Comparison of ENCODE assay signal across 16 cellular contexts in genomic region chr22:40051322-40051721, GRCh38. TPM values are rescaled to one million over a fixed set of nuclear protein-coding genes. Genes with fewer than 3 reads are reported as not detected.
A peak's percentile ranks its signal among the peaks of the same experiment; 100 is the strongest.
DNase-seq lines count a peak whose midpoint lies in the region; ATAC-seq and TF ChIP-seq lines count a peak whose summit lies in the region.
"Had no signal": no experiment of that assay in that cellular context is flagged by ENCODE, and none has a peak within 500 bp of the region (broad histone marks: within the 10 kb centered on the region; RNA-seq: fewer than 3 reads in every experiment).

No MANE protein-coding gene starts in this region.

- no peak for ATAC-seq in HG03045 (IDR thresholded peaks at IDR 0.05; ENCODE audit: unreplicated experiment)
- ATAC-seq: Right ventricle myocardium inferior had no signal

- H3K27ac ChIP-seq in caudate nucleus (ENCODE audit: low read depth, low read length), result no peak overlapping the region
- H3K27ac ChIP-seq: sigmoid colon had no signal

- peak overlapping the region; percentile 5 for H3K4me3 Mint-ChIP-seq in T-helper 1 cell treated with Interleukin-12 subunit alpha and Interleukin-12 subunit beta and Interleukin-4 antibody, amounts not matched to agents 30 μg/mL and 1 μg/mL, for 36 hours
- H3K4me3 Mint-ChIP-seq in activated T-helper 2 cell treated with anti-CD3 and anti-CD28 coated beads, Interferon-gamma antibody, Interleukin-2, Interleukin-4, amounts not matched to agents 10 μg/mL and 5 μg/mL and 100 μg/mL, durations not matched to agents 14 hours and 24 hours and 36 hours (ENCODE audit: low read depth), result peak overlapping the region; percentile 10
- no peak overlapping the region for H3K4me3 Mint-ChIP-seq in osteocyte (ENCODE audit: unreplicated experiment)
- H3K4me3 Mint-ChIP-seq: dendritic cell treated with granulocyte-macrophage colony-stimulating factor and Interleukin-4, amounts not matched to agents 40 ng/mL and 50 ng/mL, for 4 days had no signal

- DNase-seq in T-helper 1 cell (no peak), KBM-7 (peak; percentile 62), osteocyte (ENCODE audit: extremely low spot score, unreplicated experiment) (no peak), caudate nucleus (lab: John Stamatoyannopoulos, UW) (no peak), posterior cingulate gyrus (no peak)
- DNase-seq in activated T-helper 2 cell treated with anti-CD3 and anti-CD28 coated beads, Interferon-gamma antibody, Interleukin-2, Interleukin-4, amounts not matched to agents 10 μg/mL and 5 μg/mL and 100 μg/mL, durations not matched to agents 14 hours and 24 hours and 36 hours (ENCODE audit: low spot score), result no peak
- DNase-seq: activated gamma-delta T cell, NCI-H446, sigmoid colon, transverse colon had no signal

- no peaks in the 10 kb centered on the region for H3K27me3 Mint-ChIP-seq in T-helper 1 cell treated with Interleukin-12 subunit alpha and Interleukin-12 subunit beta and Interleukin-4 antibody, amounts not matched to agents 30 μg/mL and 1 μg/mL, for 36 hours (ENCODE audit: low read depth)
- H3K27me3 Mint-ChIP-seq in activated T-helper 2 cell treated with anti-CD3 and anti-CD28 coated beads, Interferon-gamma antibody, Interleukin-2, Interleukin-4, amounts not matched to agents 10 μg/mL and 5 μg/mL and 100 μg/mL, durations not matched to agents 14 hours and 24 hours and 36 hours (ENCODE audit: low read depth), result no peaks in the 10 kb centered on the region
- peaks cover 3% of the 10 kb centered on the region for H3K27me3 Mint-ChIP-seq in osteocyte (ENCODE audit: unreplicated experiment)
- H3K27me3 Mint-ChIP-seq: dendritic cell treated with granulocyte-macrophage colony-stimulating factor and Interleukin-4, amounts not matched to agents 40 ng/mL and 50 ng/mL, for 4 days had no signal

- no peak for TF ChIP-seq CTCF in osteocyte (IDR thresholded peaks at IDR 0.05)

- H3K27ac Mint-ChIP-seq in T-helper 1 cell treated with Interleukin-12 subunit alpha and Interleukin-12 subunit beta and Interleukin-4 antibody, amounts not matched to agents 30 μg/mL and 1 μg/mL, for 36 hours, result peak overlapping the region; percentile 1
- peak overlapping the region; percentile 30 for H3K27ac Mint-ChIP-seq in activated T-helper 2 cell treated with anti-CD3 and anti-CD28 coated beads, Interferon-gamma antibody, Interleukin-2, Interleukin-4, amounts not matched to agents 10 μg/mL and 5 μg/mL and 100 μg/mL, durations not matched to agents 14 hours and 24 hours and 36 hours
- H3K27ac Mint-ChIP-seq in osteocyte (ENCODE audit: unreplicated experiment), result peak overlapping the region; percentile 32
- H3K27ac Mint-ChIP-seq: dendritic cell treated with granulocyte-macrophage colony-stimulating factor and Interleukin-4, amounts not matched to agents 40 ng/mL and 50 ng/mL, for 4 days had no signal

- H3K4me1 Mint-ChIP-seq in T-helper 1 cell treated with Interleukin-12 subunit alpha and Interleukin-12 subunit beta and Interleukin-4 antibody, amounts not matched to agents 30 μg/mL and 1 μg/mL, for 36 hours (ENCODE audit: low read depth), result peaks cover 37% of the 10 kb centered on the region
- peaks cover 51% of the 10 kb centered on the region for H3K4me1 Mint-ChIP-seq in activated T-helper 2 cell treated with anti-CD3 and anti-CD28 coated beads, Interferon-gamma antibody, Interleukin-2, Interleukin-4, amounts not matched to agents 10 μg/mL and 5 μg/mL and 100 μg/mL, durations not matched to agents 14 hours and 24 hours and 36 hours (ENCODE audit: low read depth)
- H3K4me1 Mint-ChIP-seq in osteocyte (ENCODE audit: unreplicated experiment), result peaks cover 28% of the 10 kb centered on the region

- in situ Hi-C loops in KBM-7 (cut with MboI; ENCODE audit: low pct_unique_long_range_greater_than_20kb, low sequenced_read_pairs), result no loop called here

- intact Hi-C loops in activated T-helper 2 cell treated with anti-CD3 and anti-CD28 coated beads, Interferon-gamma antibody, Interleukin-2, Interleukin-4, amounts not matched to agents 10 μg/mL and 5 μg/mL and 100 μg/mL, durations not matched to agents 14 hours and 24 hours and 36 hours (cut with micrococcal nuclease), result no loop called here
- intact Hi-C loops in posterior cingulate gyrus (cut with DNase I), result no loop called here

- H3K36me3 Mint-ChIP-seq in T-helper 1 cell treated with Interleukin-12 subunit alpha and Interleukin-12 subunit beta and Interleukin-4 antibody, amounts not matched to agents 30 μg/mL and 1 μg/mL, for 36 hours (ENCODE audit: low read depth), result peaks cover 1% of the 10 kb centered on the region
- no peaks in the 10 kb centered on the region for H3K36me3 Mint-ChIP-seq in activated T-helper 2 cell treated with anti-CD3 and anti-CD28 coated beads, Interferon-gamma antibody, Interleukin-2, Interleukin-4, amounts not matched to agents 10 μg/mL and 5 μg/mL and 100 μg/mL, durations not matched to agents 14 hours and 24 hours and 36 hours (ENCODE audit: low read depth)
- H3K36me3 Mint-ChIP-seq in osteocyte (ENCODE audit: unreplicated experiment), result peaks cover 3% of the 10 kb centered on the region

- no peaks in the 10 kb centered on the region for H3K9me3 Mint-ChIP-seq in T-helper 1 cell treated with Interleukin-12 subunit alpha and Interleukin-12 subunit beta and Interleukin-4 antibody, amounts not matched to agents 30 μg/mL and 1 μg/mL, for 36 hours
- H3K9me3 Mint-ChIP-seq in activated T-helper 2 cell treated with anti-CD3 and anti-CD28 coated beads, Interferon-gamma antibody, Interleukin-2, Interleukin-4, amounts not matched to agents 10 μg/mL and 5 μg/mL and 100 μg/mL, durations not matched to agents 14 hours and 24 hours and 36 hours, result no peaks in the 10 kb centered on the region
- H3K9me3 Mint-ChIP-seq in osteocyte (ENCODE audit: unreplicated experiment), result no peaks in the 10 kb centered on the region
- H3K9me3 Mint-ChIP-seq: dendritic cell treated with granulocyte-macrophage colony-stimulating factor and Interleukin-4, amounts not matched to agents 40 ng/mL and 50 ng/mL, for 4 days had no signal

RNA-seq across cellular contexts. Expression of gene FAM83F, which starts 56.6 kb away (rescaled TPM):
- total RNA-seq in activated T-helper 2 cell treated with anti-CD3 and anti-CD28 coated beads, Interferon-gamma antibody, Interleukin-2, Interleukin-4, amounts not matched to agents 10 μg/mL and 5 μg/mL and 100 μg/mL, durations not matched to agents 14 hours and 24 hours and 36 hours, result 0.07 and 0.11 TPM in 2 replicates
- total RNA-seq in osteocyte, result not detected in 2 replicates
- total RNA-seq: A673, M059J had no signal
